ENCODE assay signal across 8 cellular contexts in the genomic region with DNA sequence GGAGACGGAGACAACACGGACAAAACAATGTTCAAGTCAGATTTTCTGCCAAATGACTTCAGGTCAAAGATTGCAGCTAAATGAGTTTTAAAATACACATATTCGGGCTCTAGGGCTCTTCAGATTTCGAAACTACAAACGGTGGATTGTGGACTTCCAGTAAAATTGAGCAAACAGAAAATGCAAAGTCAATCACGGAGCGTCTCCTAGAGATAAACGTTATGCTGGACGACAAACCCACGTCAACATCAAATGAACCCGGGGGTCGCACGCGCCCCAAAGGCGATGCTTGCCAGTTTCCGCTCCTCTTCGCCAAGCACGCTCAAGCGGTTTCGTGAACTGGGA. TPM values are rescaled to one million over a fixed set of nuclear protein-coding genes. Genes with fewer than 3 reads are reported as not detected.
DNase-seq lines count a peak whose midpoint lies in the region; ATAC-seq, FAIRE-seq and TF ChIP-seq lines count a peak whose summit lies in the region.

No MANE protein-coding gene starts in this region.

- H3K36me3 ChIP-seq in hepatocyte (replicated peaks; ENCODE audit: insufficient read depth, low read depth) (no peaks in the 10 kb centered on the region), small intestine (ENCODE audit: control insufficient read depth in 2 of 2, insufficient read depth in 2 of 2, low read length in 2 of 2) (no peaks in the 10 kb centered on the region)

- no peaks in the 10 kb centered on the region for H3K27me3 Mint-ChIP-seq in activated T-helper 1 cell treated with anti-CD3 and anti-CD28 coated beads, Interleukin-12 subunit alpha, Interleukin-12 subunit beta, Interleukin-2, Interleukin-4 antibody, amounts not matched to agents 30 ng/mL and 10 ng/mL and 1 ng/mL, durations not matched to agents 14 hours and 24 hours and 36 hours (ENCODE audit: insufficient read depth)

- no peaks in the 10 kb centered on the region for H3K9me3 ChIP-seq in hepatocyte (ENCODE audit: low read depth)
- H3K9me3 ChIP-seq in small intestine (ENCODE audit: control insufficient read depth, low read depth), result no peaks in the 10 kb centered on the region

- H3K36me3 Mint-ChIP-seq in activated T-helper 1 cell treated with anti-CD3 and anti-CD28 coated beads, Interleukin-12 subunit alpha, Interleukin-12 subunit beta, Interleukin-2, Interleukin-4 antibody, amounts not matched to agents 30 ng/mL and 10 ng/mL and 1 ng/mL, durations not matched to agents 14 hours and 24 hours and 36 hours (ENCODE audit: low read depth), result peaks cover 10% of the 10 kb centered on the region

- H3K27ac ChIP-seq in C4-2B (peak overlapping the region; percentile 99), hepatocyte (peak overlapping the region; percentile 100), small intestine (ENCODE audit: low read depth in 1 of 2, low read length in 1 of 2) (peak overlapping the region; percentile 90 to 100)

- no peak for TF ChIP-seq CTCF in C4-2B (conservative IDR thresholded peaks at IDR 0.05)
- TF ChIP-seq CTCF in hepatocyte (IDR thresholded peaks at IDR 0.05; ENCODE audit: poor library complexity), result no peak

- no peaks in the 10 kb centered on the region for H3K9me2 ChIP-seq in hepatocyte (replicated peaks; ENCODE audit: insufficient read depth)

- no peaks in the 10 kb centered on the region for H4K20me1 ChIP-seq in hepatocyte (ENCODE audit: insufficient read depth, poor library complexity, severe bottlenecking)

- WGBS in hepatocyte (ENCODE audit: low lambda C conversion rate, missing lambda C conversion rate), result under 1% methylated on average over 20 of the region's 20 CpGs
- WGBS in small intestine, 3 donors, result 0% methylated on average over 20 of the region's 20 CpGs

- H3K4me1 ChIP-seq in hepatocyte (ENCODE audit: insufficient read depth), result peaks cover 6% of the 10 kb centered on the region
- peaks cover 0 to 7% of the 10 kb centered on the region in 2 donors for H3K4me1 ChIP-seq in small intestine (ENCODE audit: control insufficient read depth in 2 of 2, insufficient read depth in 1 of 2, low read depth in 1 of 2, low read length in 1 of 2)

- H3K9me3 Mint-ChIP-seq in activated T-helper 1 cell treated with anti-CD3 and anti-CD28 coated beads, Interleukin-12 subunit alpha, Interleukin-12 subunit beta, Interleukin-2, Interleukin-4 antibody, amounts not matched to agents 30 ng/mL and 10 ng/mL and 1 ng/mL, durations not matched to agents 14 hours and 24 hours and 36 hours, result no peaks in the 10 kb centered on the region

- H3K79me2 ChIP-seq in hepatocyte, result peaks cover 42% of the 10 kb centered on the region

- DNase-seq in activated T-helper 1 cell treated with anti-CD3 and anti-CD28 coated beads, Interleukin-12 subunit alpha, Interleukin-12 subunit beta, Interleukin-2, Interleukin-4 antibody, amounts not matched to agents 30 ng/mL and 10 ng/mL and 1 ng/mL, durations not matched to agents 14 hours and 24 hours and 36 hours (ENCODE audit: low spot score), result no peak
- DNase-seq in hepatocyte (ENCODE audit: low spot score) (no peak), small intestine (no peak), midbrain (lab: John Stamatoyannopoulos, UW) (no peak)
- DNase-seq in stimulated activated CD4-positive, alpha-beta T cell treated with anti-CD3 and anti-CD28 coated beads, Interleukin-4, amount 100 ng/mL, for 4 hours, result no peak

- H3K27ac Mint-ChIP-seq in activated T-helper 1 cell treated with anti-CD3 and anti-CD28 coated beads, Interleukin-12 subunit alpha, Interleukin-12 subunit beta, Interleukin-2, Interleukin-4 antibody, amounts not matched to agents 30 ng/mL and 10 ng/mL and 1 ng/mL, durations not matched to agents 14 hours and 24 hours and 36 hours, result peak overlapping the region; percentile 95

- peak overlapping the region; percentile 97 for H3K4me3 Mint-ChIP-seq in activated T-helper 1 cell treated with anti-CD3 and anti-CD28 coated beads, Interleukin-12 subunit alpha, Interleukin-12 subunit beta, Interleukin-2, Interleukin-4 antibody, amounts not matched to agents 30 ng/mL and 10 ng/mL and 1 ng/mL, durations not matched to agents 14 hours and 24 hours and 36 hours

- H3K27me3 ChIP-seq in hepatocyte (no peaks in the 10 kb centered on the region), small intestine (ENCODE audit: control insufficient read depth in 2 of 2, insufficient read depth in 2 of 2, low read length in 2 of 2) (no peaks in the 10 kb centered on the region)

- peaks cover 46% of the 10 kb centered on the region for H3K4me1 Mint-ChIP-seq in activated T-helper 1 cell treated with anti-CD3 and anti-CD28 coated beads, Interleukin-12 subunit alpha, Interleukin-12 subunit beta, Interleukin-2, Interleukin-4 antibody, amounts not matched to agents 30 ng/mL and 10 ng/mL and 1 ng/mL, durations not matched to agents 14 hours and 24 hours and 36 hours (ENCODE audit: low read depth)

- ATAC-seq in HG02943 (IDR thresholded peaks at IDR 0.05; ENCODE audit: low read depth, unreplicated experiment) (peak; percentile 1), HG03432 (IDR thresholded peaks at IDR 0.05; ENCODE audit: unreplicated experiment) (no peak)

- peak overlapping the region; percentile 94 for H3K4me3 ChIP-seq in hepatocyte
- H3K4me3 ChIP-seq in small intestine (ENCODE audit: low read depth in 1 of 2, low read length in 2 of 2), result peak overlapping the region; percentile 87 to 96

- no peak for FAIRE-seq in small intestine (lab: Jason Lieb, UNC)

- intact Hi-C loops in activated T-helper 1 cell treated with anti-CD3 and anti-CD28 coated beads, Interleukin-12 subunit alpha, Interleukin-12 subunit beta, Interleukin-2, Interleukin-4 antibody, amounts not matched to agents 30 ng/mL and 10 ng/mL and 1 ng/mL, durations not matched to agents 14 hours and 24 hours and 36 hours (cut with micrococcal nuclease), result loop anchor here (1.0 to 5.0 kb wide), 4 partner anchors 44 to 281 kb away; a partner anchor contains a TSS

- peak overlapping the region; percentile 76 for H3K4me2 ChIP-seq in hepatocyte

- H2AFZ ChIP-seq in hepatocyte, result peak overlapping the region; percentile 89

RNA-seq across cellular contexts. Expression of a gene that starts 0.5 kb away (rescaled TPM):
- total RNA-seq in activated T-helper 1 cell treated with anti-CD3 and anti-CD28 coated beads, Interleukin-12 subunit alpha, Interleukin-12 subunit beta, Interleukin-2, Interleukin-4 antibody, amounts not matched to agents 30 ng/mL and 10 ng/mL and 1 ng/mL, durations not matched to agents 14 hours and 24 hours and 36 hours, result 89.6 and 93.6 TPM in 2 replicates
- total RNA-seq in hepatocyte, result 44.3 and 44.4 TPM in 2 replicates
- 52.4 and 55.3 TPM in 2 replicates for polyA plus RNA-seq in hepatocyte
- polyA plus RNA-seq in small intestine, result 100 to 1,000 TPM in 2 of 3 donors, 10 to 100 TPM in 1; 84.5 to 104 (median 101) TPM

RNA-seq across cellular contexts. Expression of a gene that starts 38.5 kb away (rescaled TPM):
- total RNA-seq in activated T-helper 1 cell treated with anti-CD3 and anti-CD28 coated beads, Interleukin-12 subunit alpha, Interleukin-12 subunit beta, Interleukin-2, Interleukin-4 antibody, amounts not matched to agents 30 ng/mL and 10 ng/mL and 1 ng/mL, durations not matched to agents 14 hours and 24 hours and 36 hours, result 9.9 and 10.1 TPM in 2 replicates
- total RNA-seq in hepatocyte, result 11.8 and 14.6 TPM in 2 replicates
- 4.2 and 9.3 TPM in 2 replicates for polyA plus RNA-seq in hepatocyte
- polyA plus RNA-seq in small intestine, result 1 to 10 TPM; 3.8 to 8.5 (median 6.1) TPM

RNA-seq across cellular contexts. Expression of a gene that starts 44.5 kb away (rescaled TPM):
- total RNA-seq in activated T-helper 1 cell treated with anti-CD3 and anti-CD28 coated beads, Interleukin-12 subunit alpha, Interleukin-12 subunit beta, Interleukin-2, Interleukin-4 antibody, amounts not matched to agents 30 ng/mL and 10 ng/mL and 1 ng/mL, durations not matched to agents 14 hours and 24 hours and 36 hours, result 3.8 and 3.9 TPM in 2 replicates
- 3.7 and 4.5 TPM in 2 replicates for total RNA-seq in hepatocyte
- polyA plus RNA-seq in hepatocyte (2.1 and 2.2 TPM in 2 replicates), small intestine (1 to 10 TPM; 1.1 to 1.6 (median 1.6) TPM)
